1 cellular context compared by ENCODE assay signal in genomic region chr18:56402872-56403516, GRCh38.
A peak's percentile ranks its signal among the peaks of the same experiment; 100 is the strongest.
TF ChIP-seq lines count a peak whose summit lies in the region.

No MANE protein-coding gene starts in this region.

TF ChIP-seq in A549, 52 proteins besides CTCF, POLR2A, EP300 and RAD21 (continued from another document):
- TF ChIP-seq, protein P1, sequence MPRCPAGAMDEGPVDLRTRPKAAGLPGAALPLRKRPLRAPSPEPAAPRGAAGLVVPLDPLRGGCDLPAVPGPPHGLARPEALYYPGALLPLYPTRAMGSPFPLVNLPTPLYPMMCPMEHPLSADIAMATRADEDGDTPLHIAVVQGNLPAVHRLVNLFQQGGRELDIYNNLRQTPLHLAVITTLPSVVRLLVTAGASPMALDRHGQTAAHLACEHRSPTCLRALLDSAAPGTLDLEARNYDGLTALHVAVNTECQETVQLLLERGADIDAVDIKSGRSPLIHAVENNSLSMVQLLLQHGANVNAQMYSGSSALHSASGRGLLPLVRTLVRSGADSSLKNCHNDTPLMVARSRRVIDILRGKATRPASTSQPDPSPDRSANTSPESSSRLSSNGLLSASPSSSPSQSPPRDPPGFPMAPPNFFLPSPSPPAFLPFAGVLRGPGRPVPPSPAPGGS (IDR thresholded peaks at IDR 0.05): no peak
- TF ChIP-seq CHD2 (IDR thresholded peaks at IDR 0.05; ENCODE audit: low read length, partially characterized antibody) (no peak), SREBF2 (IDR thresholded peaks at IDR 0.05) (no peak), ZC3H11A (IDR thresholded peaks at IDR 0.05) (no peak), SMC3 (IDR thresholded peaks at IDR 0.05) (no peak), KDM1A (IDR thresholded peaks at IDR 0.05; ENCODE audit: low read depth) (no peak), KDM5A (IDR thresholded peaks at IDR 0.05) (no peak), TP53 (CRISPR knock-in tag; IDR thresholded peaks at IDR 0.05) (no peak), MAFK (IDR thresholded peaks at IDR 0.05; ENCODE audit: partially characterized antibody) (peak; percentile 74), JUNB (IDR thresholded peaks at IDR 0.05) (0 out of 2 replicates have a peak, but pooled peaks have one; percentile 24), HOXB13 (CRISPR knock-in tag; IDR thresholded peaks at IDR 0.05; ENCODE audit: low read depth) (no peak), HOXA7 (CRISPR knock-in tag; IDR thresholded peaks at IDR 0.05) (no peak), HES2 (IDR thresholded peaks at IDR 0.05) (no peak), FOSB (CRISPR knock-in tag; IDR thresholded peaks at IDR 0.05) (no peak)
